In the genomic region with DNA sequence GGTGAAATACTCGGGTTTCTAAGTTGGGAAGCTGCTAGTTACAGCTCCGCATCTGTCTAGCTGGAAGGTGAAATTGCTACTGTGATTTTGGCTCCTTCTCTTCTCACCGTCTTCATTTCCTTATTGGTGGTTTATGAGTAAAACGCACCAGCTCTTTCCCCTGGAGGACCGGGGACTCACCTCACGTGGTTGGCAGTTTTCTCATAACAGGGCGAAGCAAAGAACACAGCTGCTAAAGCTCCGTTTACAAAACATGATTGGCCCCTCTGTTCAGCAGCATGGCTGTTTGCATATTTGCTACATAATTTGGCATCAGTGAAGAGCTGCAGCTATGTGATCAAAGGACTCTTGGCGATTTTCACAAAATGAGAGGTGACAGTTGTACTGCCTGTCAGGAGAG, we compare ENCODE assay signal across 14 cellular contexts.
"Had no signal": no experiment of that assay in that cellular context is flagged by ENCODE, and none has a peak within 500 bp of the region (broad histone marks: within the 10 kb centered on the region; RNA-seq: fewer than 3 reads in every experiment).

No MANE protein-coding gene starts in this region.

- ATAC-seq: activated naive CD4-positive, alpha-beta T cell treated with anti-CD3 and anti-CD28 coated beads, Interleukin-2, amount 50 U/mL, for 72 hours; body of pancreas; effector memory CD8-positive, alpha-beta T cell; gastrocnemius medialis; lower lobe of right lung; naive thymus-derived CD4-positive, alpha-beta T cell; right cardiac atrium had no signal

- H3K9me3 ChIP-seq: body of pancreas, gastrocnemius medialis, lower lobe of right lung had no signal

- H3K27ac ChIP-seq: body of pancreas, epithelial cell of prostate, gastrocnemius medialis, hepatocyte, lower lobe of right lung had no signal

- H3K27me3 ChIP-seq: body of pancreas had no signal

- H3K79me2 ChIP-seq: hepatocyte had no signal

- H3K4me2 ChIP-seq: hepatocyte, smooth muscle cell had no signal

- H3K4me1 ChIP-seq: gastrocnemius medialis had no signal

- DNase-seq: activated CD4-positive, alpha-beta T cell treated with anti-CD3 and anti-CD28 coated beads, Interleukin-2, amount 50 U/mL, for 1 hour; activated effector memory CD4-positive, alpha-beta T cell treated with Interleukin-2 at 50 U/mL for 16 hours; activated T-cell treated with anti-CD3 and anti-CD28 coated beads, Interleukin-2, amount 50 U/mL, for 1 hour; amniotic stem cell; body of pancreas; effector memory CD8-positive, alpha-beta T cell; gastrocnemius medialis; lower lobe of right lung; naive thymus-derived CD4-positive, alpha-beta T cell; right cardiac atrium had no signal

- H3K4me3 ChIP-seq: body of pancreas, gastrocnemius medialis, hepatocyte, lower lobe of right lung, smooth muscle cell had no signal

- H3K36me3 ChIP-seq: gastrocnemius medialis, lower lobe of right lung had no signal

- H2AFZ ChIP-seq: hepatocyte had no signal
